Comparison of ENCODE assay signal across 10 cellular contexts in the genomic region with DNA sequence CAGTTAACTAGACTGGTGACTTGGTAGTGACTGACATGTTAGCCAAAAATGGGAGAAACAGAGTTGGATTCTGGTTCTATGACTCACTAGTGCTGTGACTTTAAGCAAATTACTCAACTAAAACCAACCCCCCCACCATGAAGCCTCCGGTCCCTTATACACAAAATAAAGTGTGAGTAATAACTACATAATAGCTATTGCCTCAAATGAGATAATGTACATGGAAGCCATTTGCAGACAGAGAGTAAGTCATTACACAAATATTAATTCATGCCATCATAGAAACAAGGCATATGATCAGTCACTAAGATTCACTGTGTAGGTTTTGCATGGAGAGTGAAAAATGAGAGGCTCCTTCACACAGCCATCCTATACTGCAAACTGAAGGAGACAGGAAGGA.
DNase-seq lines count a peak whose midpoint lies in the region; ATAC-seq lines count a peak whose summit lies in the region.
"Had no signal": no experiment of that assay in that cellular context is flagged by ENCODE, and none has a peak within 500 bp of the region (broad histone marks: within the 10 kb centered on the region; RNA-seq: fewer than 3 reads in every experiment).

No MANE protein-coding gene starts in this region.

- H3K27ac Mint-ChIP-seq in activated CD4-positive, alpha-beta T cell treated with anti-CD3 and anti-CD28 coated beads, Interleukin-2, amount 10 ng/mL, durations not matched to agents 7 days and 5 days = peak overlapping the region; percentile 21

- ATAC-seq in HG03378 (IDR thresholded peaks at IDR 0.05; ENCODE audit: unreplicated experiment) (no peak), HG02970 (IDR thresholded peaks at IDR 0.05; ENCODE audit: low FRiP score, unreplicated experiment) (no peak)

- H3K9me3 Mint-ChIP-seq in activated CD4-positive, alpha-beta T cell treated with anti-CD3 and anti-CD28 coated beads, Interleukin-2, amount 10 ng/mL, durations not matched to agents 7 days and 5 days = no peaks in the 10 kb centered on the region

- peaks cover 55% of the 10 kb centered on the region for H3K4me1 Mint-ChIP-seq in activated CD4-positive, alpha-beta T cell treated with anti-CD3 and anti-CD28 coated beads, Interleukin-2, amount 10 ng/mL, durations not matched to agents 7 days and 5 days

- CTCF ChIA-PET in activated CD4-positive, alpha-beta T cell treated with anti-CD3 and anti-CD28 coated beads, Interleukin-2, amount 10 ng/mL, durations not matched to agents 7 days and 5 days (lab: Charles Lee) = interaction anchor here (1.0 to 8.6 kb wide), 3 partner anchors 10 to 28 kb away, joined by 3 to 46 read pairs (median 5); no protein-coding TSS in a partner anchor

- H3K4me3 Mint-ChIP-seq in activated CD4-positive, alpha-beta T cell treated with anti-CD3 and anti-CD28 coated beads, Interleukin-2, amount 10 ng/mL, durations not matched to agents 7 days and 5 days = no peak overlapping the region

- POLR2A ChIA-PET in activated CD4-positive, alpha-beta T cell treated with anti-CD3 and anti-CD28 coated beads, Interleukin-2, amount 10 ng/mL, durations not matched to agents 7 days and 5 days (lab: Charles Lee) = no interaction called here

- DNase-seq in stimulated activated naive CD4-positive, alpha-beta T cell treated with Interleukin-2 at 50 U/mL for 16 hours (lab: John Stamatoyannopoulos, UW) = peak; percentile 26
- DNase-seq in stimulated activated naive CD4-positive, alpha-beta T cell (lab: John Stamatoyannopoulos, UW) = no peak
- no peak for DNase-seq in activated CD4-positive, alpha-beta T cell treated with anti-CD3 and anti-CD28 coated beads, Interleukin-2, amount 10 ng/mL, durations not matched to agents 7 days and 5 days
- DNase-seq in fibroblast of the conjunctiva (ENCODE audit: low read depth) (peak; percentile 71), NCI-H748 treated with DMSO at 0.1 percent for 48 hours (lab: John Stamatoyannopoulos, UW) (no peak), GF-D8 (lab: John Stamatoyannopoulos, UW) (no peak)
- DNase-seq: DMS79, NCI-H1930 had no signal

- H3K36me3 Mint-ChIP-seq in activated CD4-positive, alpha-beta T cell treated with anti-CD3 and anti-CD28 coated beads, Interleukin-2, amount 10 ng/mL, durations not matched to agents 7 days and 5 days (ENCODE audit: low read depth) = peaks cover 62% of the 10 kb centered on the region

- no peaks in the 10 kb centered on the region for H3K27me3 Mint-ChIP-seq in activated CD4-positive, alpha-beta T cell treated with anti-CD3 and anti-CD28 coated beads, Interleukin-2, amount 10 ng/mL, durations not matched to agents 7 days and 5 days

Comparison
In these comparisons a context has a peak if more than half of its experiments do, and no peak if none do; other contexts are left out.
1. DNase-seq: peak in stimulated activated naive CD4-positive, alpha-beta T cell treated with Interleukin-2 at 50 U/mL for 16 hours (single experiment) and fibroblast of the conjunctiva (single experiment); none in stimulated activated naive CD4-positive, alpha-beta T cell (0 of 6), activated CD4-positive, alpha-beta T cell treated with anti-CD3 and anti-CD28 coated beads, Interleukin-2, amount 10 ng/mL, durations not matched to agents 7 days and 5 days (single experiment), NCI-H748 treated with DMSO at 0.1 percent for 48 hours (single experiment) and GF-D8 (single experiment).